ENCODE assay signal across 13 cellular contexts in the genomic region with DNA sequence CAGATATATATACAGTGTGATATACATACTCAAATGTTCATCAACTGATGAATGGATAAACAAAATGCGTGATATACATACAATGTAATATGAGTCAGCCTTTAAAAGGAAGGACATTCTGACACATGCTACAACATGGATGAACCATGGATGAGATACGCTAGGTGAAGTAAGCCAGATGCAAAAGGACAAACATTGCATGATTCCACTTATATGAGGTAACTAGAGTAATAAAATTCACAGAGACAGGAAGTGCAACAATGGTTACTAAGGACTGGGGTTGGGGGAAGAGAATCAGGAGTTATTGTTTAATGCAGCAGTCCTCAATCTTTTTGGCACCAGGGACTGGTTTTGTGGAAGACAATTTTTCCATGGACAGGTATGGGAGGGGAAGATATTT.
"Had no signal": no experiment of that assay in that cellular context is flagged by ENCODE, and none has a peak within 500 bp of the region (broad histone marks: within the 10 kb centered on the region; RNA-seq: fewer than 3 reads in every experiment).

No MANE protein-coding gene starts in this region.

- H3K27me3 ChIP-seq: cardiac muscle cell, right lobe of liver had no signal

- H3K27ac ChIP-seq: cardiac muscle cell, lower lobe of right lung, right lobe of liver had no signal

- DNase-seq: activated CD4-positive, alpha-beta T cell treated with anti-CD3 and anti-CD28 coated beads, Interleukin-2, amount 50 U/mL, for 4 hours; activated CD4-positive, CD25-positive, alpha-beta regulatory T cell treated with anti-CD3 and anti-CD28 coated beads, Interleukin-2, amount 50 U/mL, for 72 hours; activated T-cell treated with anti-CD3 and anti-CD28 coated beads, Interleukin-2, amount 50 U/mL, for 48 hours; effector CD8-positive, alpha-beta T cell; hippocampal formation; lower lobe of right lung; midbrain; naive thymus-derived CD8-positive, alpha-beta T cell; right lobe of liver; stimulated activated CD4-positive, alpha-beta T cell treated with anti-CD3 and anti-CD28 coated beads, Interleukin-2, amount 100 ng/mL, for 24 hours; stimulated activated naive CD4-positive, alpha-beta T cell; substantia nigra had no signal

- H3K4me1 ChIP-seq: lower lobe of right lung, right lobe of liver had no signal

- H3K4me3 ChIP-seq: cardiac muscle cell, lower lobe of right lung, right lobe of liver had no signal

- H3K36me3 ChIP-seq: cardiac muscle cell, lower lobe of right lung, right lobe of liver had no signal

- H3K9me3 ChIP-seq: lower lobe of right lung had no signal

- ATAC-seq: lower lobe of right lung; naive thymus-derived CD8-positive, alpha-beta T cell; right lobe of liver had no signal
